24 cellular contexts compared by ENCODE assay signal in the genomic region with DNA sequence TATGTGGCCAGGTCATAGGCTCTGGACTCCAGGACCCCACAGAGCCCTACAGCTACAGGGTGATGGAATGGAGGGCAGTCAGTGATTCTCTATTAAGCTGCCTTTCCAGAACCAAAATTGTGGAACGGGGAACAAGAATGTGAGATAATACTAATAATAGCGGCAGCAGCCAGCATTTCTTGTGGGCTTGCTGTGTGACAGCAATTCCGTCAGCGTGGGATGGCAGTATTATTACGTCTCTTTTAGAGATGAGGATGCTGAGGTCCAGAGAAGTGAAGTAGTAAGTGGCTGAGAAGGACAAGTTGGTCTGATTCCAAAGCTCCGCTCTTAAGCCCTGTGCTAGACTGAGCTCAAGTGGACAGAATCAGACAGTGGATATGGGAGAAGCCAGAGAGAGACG. TPM values are rescaled to one million over a fixed set of nuclear protein-coding genes. Genes with fewer than 3 reads are reported as not detected.
"Had no signal": no experiment of that assay in that cellular context is flagged by ENCODE, and none has a peak within 500 bp of the region (broad histone marks: within the 10 kb centered on the region; RNA-seq: fewer than 3 reads in every experiment).

No MANE protein-coding gene starts in this region.

- H3K4me3 ChIP-seq: MG63, SJSA1, SK-N-MC had no signal

- DNase-seq: IMR-90, Karpas-422, KG1, MG63, NCI-H1092, NCI-H1105 treated with DMSO at 0.1 percent for 48 hours, NCI-H1417 treated with DMSO at 0.1 percent for 48 hours, NCI-H187, NCI-H2029, NCI-H2081 treated with DMSO at 0.1 percent for 48 hours, NCI-H2171, NCI-H226, NCI-H446, NCI-H510A, NCI-H524 treated with DMSO at 0.1 percent for 48 hours, NCI-H69, NCI-H774, Right ventricle myocardium superior, RPMI8226, SIG-M5, SW 1271 had no signal

- H3K27ac ChIP-seq: SJSA1, SK-N-MC had no signal

RNA-seq across cellular contexts. Expression of a gene that starts 24.4 kb away (rescaled TPM):
- total RNA-seq: HT-29, IMR-90, SJSA1 had no signal

RNA-seq across cellular contexts. Expression of a gene that starts 51.5 kb away (rescaled TPM):
- total RNA-seq: SJSA1 had no signal
